ENCODE assay signal across 13 cellular contexts in the genomic region with DNA sequence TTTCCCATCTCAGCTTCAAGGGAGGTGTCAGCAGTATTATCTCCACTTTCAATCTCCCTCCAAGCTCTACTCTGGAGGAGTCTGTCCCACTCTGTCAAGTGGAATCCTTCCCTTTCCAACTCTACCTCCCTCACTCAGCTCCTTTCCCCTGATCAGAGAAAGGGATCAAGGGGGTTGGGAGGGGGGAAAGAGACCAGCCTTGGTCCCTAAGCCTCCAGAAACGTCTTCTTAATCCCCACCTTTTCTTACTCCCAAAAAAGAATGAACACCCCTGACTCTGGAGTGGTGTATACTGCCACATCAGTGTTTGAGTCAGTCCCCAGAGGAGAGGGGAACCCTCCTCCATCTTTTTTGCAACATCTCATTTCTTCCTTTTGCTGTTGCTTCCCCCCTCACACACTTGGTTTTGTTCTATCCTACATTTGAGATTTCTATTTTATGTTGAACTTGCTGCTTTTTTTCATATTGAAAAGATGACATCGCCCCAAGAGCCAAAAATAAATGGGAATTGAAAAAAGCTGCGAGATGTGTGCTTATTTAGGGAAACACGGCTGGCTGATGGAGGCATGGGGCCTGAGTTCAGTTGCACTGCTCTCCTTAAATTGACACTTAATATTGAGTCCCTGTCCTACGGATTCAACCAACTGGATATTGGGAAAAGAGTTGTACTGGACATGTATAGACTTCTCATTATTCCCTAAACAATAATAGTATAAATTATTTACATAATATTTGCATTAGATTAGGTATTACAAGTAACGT. TPM values are rescaled to one million over a fixed set of nuclear protein-coding genes. Genes with fewer than 3 reads are reported as not detected.
DNase-seq lines count a peak whose midpoint lies in the region; TF ChIP-seq lines count a peak whose summit lies in the region.
"Had no signal": no experiment of that assay in that cellular context is flagged by ENCODE, and none has a peak within 500 bp of the region (broad histone marks: within the 10 kb centered on the region; RNA-seq: fewer than 3 reads in every experiment).

No MANE protein-coding gene starts in this region.

- H3K36me3 ChIP-seq in Loucy (ENCODE audit: insufficient read depth, low read length), result peaks cover 69% of the 10 kb centered on the region

- DNase-seq in DMS 273 (lab: John Stamatoyannopoulos, UW; ENCODE audit: unreplicated experiment) (peak; percentile 74), DMS 273 treated with DMSO at 0.1 percent for 48 hours (lab: John Stamatoyannopoulos, UW) (no peak), progenitor cell of endocrine pancreas (ENCODE audit: low spot score, unreplicated experiment) (no peak), NCI-H1105 treated with DMSO at 0.1 percent for 48 hours (lab: John Stamatoyannopoulos, UW) (no peak), NCI-H748 (lab: John Stamatoyannopoulos, UW; ENCODE audit: unreplicated experiment) (no peak)
- no peak for DNase-seq in stimulated activated CD4-positive, alpha-beta T cell treated with anti-CD3 and anti-CD28 coated beads, Interleukin-4, amount 100 ng/mL, for 24 hours
- DNase-seq: 8988T, dorsolateral prefrontal cortex, islet precursor cell, NCI-H2029 treated with DMSO at 0.1 percent for 48 hours, right cardiac atrium had no signal

- peaks cover 24% of the 10 kb centered on the region for H3K27me3 Mint-ChIP-seq in brain
- no peaks in the 10 kb centered on the region for H3K27me3 Mint-ChIP-seq in progenitor cell of endocrine pancreas

- H4K20me1 ChIP-seq in Loucy (ENCODE audit: insufficient read depth, low read length, poor library complexity, severe bottlenecking), result peaks cover 68% of the 10 kb centered on the region

- TF ChIP-seq CTCF in Loucy (conservative IDR thresholded peaks at IDR 0.05; ENCODE audit: low read length) (no peak), brain (conservative IDR thresholded peaks at IDR 0.05) (no peak), progenitor cell of endocrine pancreas (IDR thresholded peaks at IDR 0.05; ENCODE audit: unreplicated experiment) (no peak)

- H3K4me1 Mint-ChIP-seq in brain (peaks cover 35% of the 10 kb centered on the region), progenitor cell of endocrine pancreas (ENCODE audit: low read depth) (peaks cover 26% of the 10 kb centered on the region)

- H3K36me3 Mint-ChIP-seq in brain (peaks cover 59% of the 10 kb centered on the region), progenitor cell of endocrine pancreas (ENCODE audit: insufficient read depth) (peaks cover 39% of the 10 kb centered on the region)

- no peaks in the 10 kb centered on the region for H3K9me3 ChIP-seq in Loucy (ENCODE audit: insufficient read depth, low read depth, low read length)

- peaks cover 15% of the 10 kb centered on the region for H3K27me3 ChIP-seq in Loucy (ENCODE audit: insufficient read depth, low read length, poor library complexity, severe bottlenecking)
- H3K27me3 ChIP-seq: dorsolateral prefrontal cortex had no signal

- H3K9me3 Mint-ChIP-seq in brain, result peaks cover 0 to 4% (median 0%) of the 10 kb centered on the region in 5 experiments
- no peaks in the 10 kb centered on the region for H3K9me3 Mint-ChIP-seq in progenitor cell of endocrine pancreas (ENCODE audit: low read depth)

- peak overlapping the region; percentile 100 for H3K4me2 ChIP-seq in Loucy (ENCODE audit: low read depth, low read length, poor library complexity, severe bottlenecking)

- peaks cover 74% of the 10 kb centered on the region for H3K79me2 ChIP-seq in Loucy (ENCODE audit: insufficient read depth, low read length)

- peak overlapping the region; percentile 13 to 76 (median 32) for H3K4me3 Mint-ChIP-seq in brain
- peak overlapping the region; percentile 37 for H3K4me3 Mint-ChIP-seq in progenitor cell of endocrine pancreas (ENCODE audit: low read depth)

- peak overlapping the region; percentile 38 for H3K9ac ChIP-seq in Loucy (ENCODE audit: low read depth, low read length, poor library complexity, severe bottlenecking)

- H3K27ac Mint-ChIP-seq in brain (peak overlapping the region; percentile 19 to 88 (median 58)), progenitor cell of endocrine pancreas (peak overlapping the region; percentile 74)

- H3K4me1 ChIP-seq in Loucy (ENCODE audit: insufficient read depth, low read length, poor library complexity, severe bottlenecking), result peaks cover 27% of the 10 kb centered on the region

- H2AFZ ChIP-seq in Loucy (ENCODE audit: low read length), result no peak overlapping the region

- H3K9me2 ChIP-seq in Loucy (replicated peaks; ENCODE audit: low read depth, low read length), result no peaks in the 10 kb centered on the region

- H3K4me3 ChIP-seq in Loucy (ENCODE audit: low read length, poor library complexity, severe bottlenecking), result peak overlapping the region; percentile 98
- H3K4me3 ChIP-seq: dorsolateral prefrontal cortex had no signal

- H3F3A ChIP-seq in Loucy (ENCODE audit: low read depth), result peaks cover 29% of the 10 kb centered on the region

RNA-seq across cellular contexts. Expression of a gene that starts 4.9 kb away (rescaled TPM):
- polyA plus RNA-seq in brain (ENCODE audit: insufficient read depth, low read depth, low replicate concordance), result 2,902 TPM
- 1,227 and 1,272 TPM in 2 replicates for total RNA-seq in progenitor cell of endocrine pancreas

RNA-seq across cellular contexts. Expression of a gene that starts 8.0 kb away (rescaled TPM):
- 124 TPM for polyA plus RNA-seq in brain (ENCODE audit: insufficient read depth, low read depth, low replicate concordance)
- 58.5 and 67.6 TPM in 2 replicates for total RNA-seq in progenitor cell of endocrine pancreas

RNA-seq across cellular contexts. Expression of a gene that starts 17.4 kb away (rescaled TPM):
- 231 TPM for polyA plus RNA-seq in brain (ENCODE audit: insufficient read depth, low read depth, low replicate concordance)
- total RNA-seq in progenitor cell of endocrine pancreas, result 111 and 115 TPM in 2 replicates

RNA-seq across cellular contexts. Expression of a gene that starts 19.3 kb away (rescaled TPM):
- polyA plus RNA-seq in brain (ENCODE audit: insufficient read depth, low read depth, low replicate concordance), result 3.8 TPM
- 22.1 and 23.2 TPM in 2 replicates for total RNA-seq in progenitor cell of endocrine pancreas

RNA-seq across cellular contexts. Expression of a gene that starts 34.3 kb away (rescaled TPM):
- polyA plus RNA-seq in brain (ENCODE audit: insufficient read depth, low read depth, low replicate concordance), result 165 TPM
- total RNA-seq in progenitor cell of endocrine pancreas, result 35.5 and 37.9 TPM in 2 replicates
